ENCODE assay signal across 20 cellular contexts in genomic region chr15:48402778-48403177, GRCh38.
A peak's percentile ranks its signal among the peaks of the same experiment; 100 is the strongest.
DNase-seq lines count a peak whose midpoint lies in the region; ATAC-seq, FAIRE-seq and TF ChIP-seq lines count a peak whose summit lies in the region.
"Had no signal": no experiment of that assay in that cellular context is flagged by ENCODE, and none has a peak within 500 bp of the region (broad histone marks: within the 10 kb centered on the region; RNA-seq: fewer than 3 reads in every experiment).

No MANE protein-coding gene starts in this region.

- no peak overlapping the region for H3K14ac ChIP-seq in trophoblast cell (ENCODE audit: low read length)

- H4K20me1 ChIP-seq in GM12878 (ENCODE audit: control insufficient read depth, insufficient read depth) = no peaks in the 10 kb centered on the region

- H3K4me1 ChIP-seq in GM12878 (ENCODE audit: control insufficient read depth, insufficient read depth, low read length) = no peaks in the 10 kb centered on the region
- H3K4me1 ChIP-seq in trophoblast cell (ENCODE audit: control insufficient read depth in 1 of 2, insufficient read depth in 2 of 2, low read length in 2 of 2) = peaks cover 0 to 1% of the 10 kb centered on the region in 2 experiments

- no TSS peak for BruUV-seq in GM12878 (replicated peaks; lab: Mats Ljungman, UMichigan)

- in situ Hi-C loops in GM12878 (cut with MboI) = no loop called here

- H3K4me2 ChIP-seq in GM12878 (ENCODE audit: control insufficient read depth, insufficient read depth) = no peak overlapping the region
- no peak overlapping the region for H3K4me2 ChIP-seq in trophoblast cell (ENCODE audit: low read length)

- peak; percentile 9 to 21; a peak in 2 of 4 replicates for TF ChIP-seq EP300 in GM12878 (IDR thresholded peaks at IDR 0.05; ENCODE audit: borderline replicate concordance in 1 of 2, control insufficient read depth in 1 of 2, low read depth in 2 of 2, low read length in 2 of 2)

- no peak overlapping the region for H4K12ac ChIP-seq in trophoblast cell (ENCODE audit: low read depth, low read length)

- H3K27me3 ChIP-seq in GM12878 (replicated peaks in 1 of 2; ENCODE audit: control insufficient read depth in 2 of 2, insufficient read depth in 2 of 2, low read length in 1 of 2) (no peaks in the 10 kb centered on the region), trophoblast cell (ENCODE audit: insufficient read depth, low read length) (no peaks in the 10 kb centered on the region)
- H3K27me3 ChIP-seq: BE2C, left lung had no signal

- no peaks in the 10 kb centered on the region for H3K79me2 ChIP-seq in GM12878 (ENCODE audit: control insufficient read depth, insufficient read depth, low read length)
- H3K79me2 ChIP-seq in trophoblast cell (ENCODE audit: control insufficient read depth, insufficient read depth, low read length, poor library complexity) = no peaks in the 10 kb centered on the region

- no peak overlapping the region for H3K18ac ChIP-seq in trophoblast cell (ENCODE audit: low read length)

- no peak overlapping the region for H2AK5ac ChIP-seq in trophoblast cell (ENCODE audit: low read length)

- no peak for TF ChIP-seq RAD21 in GM12878 (IDR thresholded peaks at IDR 0.05; ENCODE audit: insufficient read depth, low read depth, low read length)

- no peak for TF ChIP-seq POLR2A in GM12878 (IDR thresholded peaks at IDR 0.05; ENCODE audit: low read depth, low read length)

- H3K4me3 ChIP-seq in GM12878 = no peak overlapping the region
- H3K4me3 ChIP-seq in trophoblast cell (ENCODE audit: low read depth, low read length) = no peak overlapping the region
- H3K4me3 ChIP-seq: left lung, skin epidermis had no signal

- H3K9me3 ChIP-seq in GM12878 (replicated peaks; ENCODE audit: control insufficient read depth, insufficient read depth, low read length) = no peaks in the 10 kb centered on the region
- no peaks in the 10 kb centered on the region for H3K9me3 ChIP-seq in trophoblast cell (ENCODE audit: insufficient read depth, low read depth, low read length)
- H3K9me3 ChIP-seq: BE2C, left lung had no signal

- TF ChIP-seq CTCF in GM12878 (IDR thresholded peaks at IDR 0.05 in 2 of 3, conservative IDR thresholded peaks at IDR 0.05 in 1 of 3; ENCODE audit: control insufficient read depth in 2 of 3, extremely low read depth in 1 of 3, insufficient read depth in 1 of 3, low read depth in 3 of 3, low read length in 3 of 3) = no peak

- H3K27ac ChIP-seq in GM12878 (ENCODE audit: control insufficient read depth, insufficient read depth) = no peak overlapping the region; the same call in 1 of the 2 replicates
- no peak overlapping the region for H3K27ac ChIP-seq in trophoblast cell (ENCODE audit: low read depth, low read length)
- H3K27ac ChIP-seq in substantia nigra (ENCODE audit: low read depth, low read length, poor library complexity, severe bottlenecking) = no peak overlapping the region
- H3K27ac ChIP-seq: left lung had no signal

- SMC1A ChIA-PET in GM12878 (lab: Charles Lee; ENCODE audit: uncharacterized antibody, unreplicated experiment) = interaction anchor here (0.6 to 2.2 kb wide), 12 partner anchors 9 to 405 kb away, joined by 3 to 10 read pairs (median 3); no protein-coding TSS in a partner anchor

- H3K23ac ChIP-seq in trophoblast cell (ENCODE audit: low read length) = no peak overlapping the region

- H3K9ac ChIP-seq in GM12878 (ENCODE audit: control insufficient read depth, insufficient read depth, low read length) (no peak overlapping the region), trophoblast cell (ENCODE audit: low read length) (no peak overlapping the region)

- H4K91ac ChIP-seq in trophoblast cell (ENCODE audit: low read depth, low read length) = no peak overlapping the region

- WGBS in GM12878 (ENCODE audit: insufficient coverage, insufficient replicate concordance, low lambda C conversion rate, missing lambda C conversion rate) = 9% methylated on average over 5 of the region's 5 CpGs
- WGBS in trophoblast cell (ENCODE audit: extremely low coverage, insufficient coverage, insufficient read length) = no CpG with 5 or more reads among the region's 5 CpGs

- POLR2A ChIA-PET in GM12878 (lab: Charles Lee) = no interaction called here

- H3K4ac ChIP-seq in trophoblast cell (ENCODE audit: low read depth, low read length) = no peak overlapping the region

- intact Hi-C loops in GM12878 (cut with micrococcal nuclease; ENCODE audit: unreplicated experiment) = no loop called here

- H2AFZ ChIP-seq in GM12878 (ENCODE audit: control insufficient read depth, low read depth, low read length) (0 out of 2 replicates have a peak overlapping the region, but pooled peaks have one; percentile 4), trophoblast cell (ENCODE audit: insufficient read depth, low read length, poor library complexity) (no peak overlapping the region)

- no peaks in the 10 kb centered on the region for H3K36me3 ChIP-seq in GM12878 (ENCODE audit: control insufficient read depth in 2 of 2, insufficient read depth in 2 of 2, low read length in 1 of 2)
- H3K36me3 ChIP-seq in trophoblast cell (ENCODE audit: control insufficient read depth in 1 of 2, insufficient read depth in 2 of 2, low read length in 2 of 2) = no peaks in the 10 kb centered on the region
- H3K36me3 ChIP-seq: BE2C, left lung had no signal

- no peak overlapping the region for H2BK120ac ChIP-seq in trophoblast cell (ENCODE audit: insufficient read depth, low read length, poor library complexity)

- peak; percentile 86 for ATAC-seq in GM18868 (IDR thresholded peaks at IDR 0.05; ENCODE audit: unreplicated experiment)
- ATAC-seq in HG02759 (IDR thresholded peaks at IDR 0.05; ENCODE audit: unreplicated experiment) = peak; percentile 68
- peak; percentile 83 for ATAC-seq in GM12878
- ATAC-seq: activated T-cell treated with anti-CD3 and anti-CD28 coated beads, Interleukin-2, amount 50 U/mL, for 72 hours; left lung had no signal

- DNase-seq in GM12878 (ENCODE audit: low read depth, low spot score) (peak; percentile 66), trophoblast cell (peak; percentile 53 to 54), substantia nigra (lab: John Stamatoyannopoulos, UW) (no peak), H4 (ENCODE audit: low spot score) (no peak)
- no peak for DNase-seq in stimulated activated naive CD4-positive, alpha-beta T cell (lab: John Stamatoyannopoulos, UW)
- DNase-seq: activated CD4-positive, alpha-beta memory T cell treated with anti-CD3 and anti-CD28 coated beads, Interleukin-2, amount 10 ng/mL, durations not matched to agents 7 days and 5 days; activated naive CD8-positive, alpha-beta T cell treated with anti-CD3 and anti-CD28 coated beads for 36 hours; activated T-cell treated with anti-CD3 and anti-CD28 coated beads, Interleukin-2, amount 50 U/mL, for 72 hours; BE2C; Calu3; central memory CD4-positive, alpha-beta T cell; effector CD8-positive, alpha-beta T cell; GDM1; left lung; NCI-H1048; NCI-H774 had no signal

- CTCF ChIA-PET in GM12878 (lab: Yijun Ruan, JAX) = interaction anchor here (0.8 to 1.7 kb wide), 3 partner anchors 11 to 51 kb away, joined by 3 to 10 read pairs (median 8); no protein-coding TSS in a partner anchor

- H2BK5ac ChIP-seq in trophoblast cell (ENCODE audit: low read depth, low read length, poor library complexity) = no peak overlapping the region

- FAIRE-seq in GM12878 (lab: Jason Lieb, UNC) = peak; percentile 57
- FAIRE-seq: TTC549 had no signal

- no peak overlapping the region for H2BK12ac ChIP-seq in trophoblast cell (ENCODE audit: low read length)

- H4K8ac ChIP-seq in trophoblast cell (ENCODE audit: low read depth, low read length) = no peak overlapping the region

- RAD21 ChIA-PET in GM12878 (lab: Charles Lee; ENCODE audit: unreplicated experiment) = interaction anchor here (0.9 to 1.9 kb wide), 6 partner anchors 8 to 224 kb away, joined by 3 to 19 read pairs (median 4); no protein-coding TSS in a partner anchor

- no peaks in the 10 kb centered on the region for H3K79me1 ChIP-seq in trophoblast cell (ENCODE audit: low read length)

TF ChIP-seq in GM12878, 131 proteins besides CTCF, POLR2A, EP300 and RAD21 (continues in another document):
- peak; percentile 25; the same call in 1 of the 2 replicates for TF ChIP-seq NFIC (IDR thresholded peaks at IDR 0.05; ENCODE audit: low read depth, low read length)
- TF ChIP-seq TBL1XR1 (IDR thresholded peaks at IDR 0.05; ENCODE audit: low read depth, low read length) = 0 out of 2 replicates have a peak, but pooled peaks have one; percentile 13
- no peak for TF ChIP-seq ZSCAN29 (IDR thresholded peaks at IDR 0.05)
- TF ChIP-seq CHD4 (IDR thresholded peaks at IDR 0.05) = no peak
- TF ChIP-seq MTA2 (IDR thresholded peaks at IDR 0.05; ENCODE audit: low read depth) = peak; percentile 40; the same call in 1 of the 2 replicates
- TF ChIP-seq RELB (IDR thresholded peaks at IDR 0.05; ENCODE audit: low read depth) = peak; percentile 68
- TF ChIP-seq RELA (IDR thresholded peaks at IDR 0.05; ENCODE audit: borderline replicate concordance, partially characterized antibody) = peak; percentile 42
- TF ChIP-seq PAX5 (IDR thresholded peaks at IDR 0.05; ENCODE audit: borderline replicate concordance, low read depth, low read length) = 0 out of 2 replicates have a peak, but pooled peaks have one; percentile 9
- TF ChIP-seq TARDBP (IDR thresholded peaks at IDR 0.05; ENCODE audit: borderline replicate concordance) = no peak
- 0 out of 4 replicates have a peak, but pooled peaks of 1 of the 2 experiments have one; percentile 51 for TF ChIP-seq IKZF2 (IDR thresholded peaks at IDR 0.05)
- 0 out of 2 replicates have a peak, but pooled peaks have one; percentile 27 for TF ChIP-seq IKZF1 (conservative IDR thresholded peaks at IDR 0.05)
- peak; percentile 25; the same call in 1 of the 2 replicates for TF ChIP-seq FOXM1 (IDR thresholded peaks at IDR 0.05; ENCODE audit: low read depth, low read length)
- TF ChIP-seq BCL11A (IDR thresholded peaks at IDR 0.05; ENCODE audit: low read depth, low read length) = peak; percentile 37; the same call in 1 of the 2 replicates
- TF ChIP-seq RUNX3 (IDR thresholded peaks at IDR 0.05; ENCODE audit: low read length) = peak; percentile 37; the same call in 1 of the 2 replicates

Comparison
In these comparisons a context has a peak if more than half of its experiments do, and no peak if none do; other contexts are left out.
1. DNase-seq: peak in GM12878 (single experiment) and trophoblast cell (2 of 2); none in substantia nigra (0 of 49), stimulated activated naive CD4-positive, alpha-beta T cell (0 of 6) and H4 (single experiment).
2. Peak in every context shown above with its lines, with median percentiles within 50 percentile points of each other: ATAC-seq.